In genomic region chr3:62229908-62230307, GRCh38 we compare ENCODE assay signal across 13 cellular contexts.
DNase-seq lines count a peak whose midpoint lies in the region; ATAC-seq, FAIRE-seq and TF ChIP-seq lines count a peak whose summit lies in the region.
"Had no signal": no experiment of that assay in that cellular context is flagged by ENCODE, and none has a peak within 500 bp of the region (broad histone marks: within the 10 kb centered on the region; RNA-seq: fewer than 3 reads in every experiment).

No MANE protein-coding gene starts in this region.

- no peak overlapping the region for H3K4me2 ChIP-seq in A549
- H3K4me2 ChIP-seq in OCI-LY7 (ENCODE audit: low read length) = no peak overlapping the region

- no peaks in the 10 kb centered on the region for H4K20me1 ChIP-seq in OCI-LY7 (ENCODE audit: insufficient read depth, low read length)

- POLR2A ChIA-PET in A549 (lab: Yijun Ruan, JAX) = no interaction called here
- POLR2A ChIA-PET in OCI-LY7 (lab: Charles Lee) = no interaction called here
- POLR2A ChIA-PET in activated CD4-positive, alpha-beta T cell treated with anti-CD3 and anti-CD28 coated beads, Interleukin-2, amount 10 ng/mL, durations not matched to agents 7 days and 5 days (lab: Charles Lee) = no interaction called here

- H3K9me3 Mint-ChIP-seq in activated CD4-positive, alpha-beta T cell treated with anti-CD3 and anti-CD28 coated beads, Interleukin-2, amount 10 ng/mL, durations not matched to agents 7 days and 5 days = no peaks in the 10 kb centered on the region
- H3K9me3 Mint-ChIP-seq: activated T-helper 1 cell treated with anti-CD3 and anti-CD28 coated beads, Interleukin-12 subunit alpha, Interleukin-12 subunit beta, Interleukin-2, Interleukin-4 antibody, amounts not matched to agents 30 ng/mL and 10 ng/mL and 1 ng/mL, durations not matched to agents 14 hours and 24 hours and 36 hours; memory B cell had no signal

- no peak for TF ChIP-seq EP300 in A549 (IDR thresholded peaks at IDR 0.05)

- no peaks in the 10 kb centered on the region for H3K4me1 ChIP-seq in A549
- H3K4me1 ChIP-seq in OCI-LY7 (ENCODE audit: insufficient read depth, low read length, poor library complexity, severe bottlenecking) = no peaks in the 10 kb centered on the region
- H3K4me1 ChIP-seq: SJCRH30, vagina had no signal

- CTCF ChIA-PET in A549 (lab: Yijun Ruan, JAX) (no interaction called here), OCI-LY7 (lab: Charles Lee; ENCODE audit: unreplicated experiment) (no interaction called here)
- CTCF ChIA-PET in activated CD4-positive, alpha-beta T cell treated with anti-CD3 and anti-CD28 coated beads, Interleukin-2, amount 10 ng/mL, durations not matched to agents 7 days and 5 days (lab: Charles Lee) = no interaction called here

- no peaks in the 10 kb centered on the region for H3K4me1 Mint-ChIP-seq in activated CD4-positive, alpha-beta T cell treated with anti-CD3 and anti-CD28 coated beads, Interleukin-2, amount 10 ng/mL, durations not matched to agents 7 days and 5 days
- H3K4me1 Mint-ChIP-seq: memory B cell had no signal

- H3K27ac Mint-ChIP-seq in activated CD4-positive, alpha-beta T cell treated with anti-CD3 and anti-CD28 coated beads, Interleukin-2, amount 10 ng/mL, durations not matched to agents 7 days and 5 days = no peak overlapping the region
- H3K27ac Mint-ChIP-seq: activated T-helper 1 cell treated with anti-CD3 and anti-CD28 coated beads, Interleukin-12 subunit alpha, Interleukin-12 subunit beta, Interleukin-2, Interleukin-4 antibody, amounts not matched to agents 30 ng/mL and 10 ng/mL and 1 ng/mL, durations not matched to agents 14 hours and 24 hours and 36 hours; memory B cell had no signal

- TF ChIP-seq RAD21 in A549 (conservative IDR thresholded peaks at IDR 0.05 in 1 of 2, IDR thresholded peaks at IDR 0.05 in 1 of 2) = no peak

- no peak for TF ChIP-seq CTCF in A549 (IDR thresholded peaks at IDR 0.05)
- TF ChIP-seq CTCF in GM12872 (IDR thresholded peaks at IDR 0.05; ENCODE audit: insufficient read depth, low read depth, low read length) = peak; percentile 43; the same call in 2 of the 3 replicates
- TF ChIP-seq CTCF in OCI-LY7 (conservative IDR thresholded peaks at IDR 0.05; ENCODE audit: low read length) = peak; percentile 51
- TF ChIP-seq CTCF in epithelial cell of proximal tubule (conservative IDR thresholded peaks at IDR 0.05; ENCODE audit: low read depth, low read length) = peak; percentile 48

- H3K36me3 ChIP-seq in OCI-LY7 (ENCODE audit: insufficient read depth, low read length) = no peaks in the 10 kb centered on the region
- H3K36me3 ChIP-seq: SJCRH30, vagina had no signal

- no peaks in the 10 kb centered on the region for H3K36me3 Mint-ChIP-seq in activated CD4-positive, alpha-beta T cell treated with anti-CD3 and anti-CD28 coated beads, Interleukin-2, amount 10 ng/mL, durations not matched to agents 7 days and 5 days (ENCODE audit: low read depth)
- H3K36me3 Mint-ChIP-seq: memory B cell had no signal

- peaks cover 6% of the 10 kb centered on the region for H3K27me3 Mint-ChIP-seq in activated CD4-positive, alpha-beta T cell treated with anti-CD3 and anti-CD28 coated beads, Interleukin-2, amount 10 ng/mL, durations not matched to agents 7 days and 5 days

- DNase-seq in A549 (ENCODE audit: low read depth in 1 of 2, low spot score in 1 of 2) = peak; percentile 10 to 18
- DNase-seq in OCI-LY7 (ENCODE audit: low spot score) = no peak
- DNase-seq in epithelial cell of proximal tubule (ENCODE audit: low read depth) = no peak
- DNase-seq in A172 (ENCODE audit: low spot score) = no peak
- no peak for DNase-seq in activated CD4-positive, alpha-beta T cell treated with anti-CD3 and anti-CD28 coated beads, Interleukin-2, amount 10 ng/mL, durations not matched to agents 7 days and 5 days
- no peak for DNase-seq in amniotic stem cell (lab: John Stamatoyannopoulos, UW)
- DNase-seq: stimulated activated CD4-positive, alpha-beta T cell treated with anti-CD3 and anti-CD28 coated beads, Interleukin-4, amount 100 ng/mL, for 1 hour had no signal

- no peak for FAIRE-seq in A549 (lab: Jason Lieb, UNC)

- H3K27ac ChIP-seq in A549 = no peak overlapping the region
- H3K27ac ChIP-seq in OCI-LY7 (ENCODE audit: low read depth, low read length, poor library complexity, severe bottlenecking) = no peak overlapping the region
- H3K27ac ChIP-seq: SJCRH30, vagina had no signal

- H3K9me3 ChIP-seq in A549 (no peaks in the 10 kb centered on the region), OCI-LY7 (ENCODE audit: low read length) (no peaks in the 10 kb centered on the region)
- H3K9me3 ChIP-seq: SJCRH30, vagina had no signal

- H3K79me2 ChIP-seq in OCI-LY7 (ENCODE audit: insufficient read depth, low read depth, low read length) = no peaks in the 10 kb centered on the region

- intact Hi-C loops in OCI-LY7 (cut with micrococcal nuclease; ENCODE audit: unreplicated experiment) = no loop called here

- no peak overlapping the region for H3K4me3 Mint-ChIP-seq in activated CD4-positive, alpha-beta T cell treated with anti-CD3 and anti-CD28 coated beads, Interleukin-2, amount 10 ng/mL, durations not matched to agents 7 days and 5 days
- H3K4me3 Mint-ChIP-seq: activated T-helper 1 cell treated with anti-CD3 and anti-CD28 coated beads, Interleukin-12 subunit alpha, Interleukin-12 subunit beta, Interleukin-2, Interleukin-4 antibody, amounts not matched to agents 30 ng/mL and 10 ng/mL and 1 ng/mL, durations not matched to agents 14 hours and 24 hours and 36 hours; memory B cell had no signal

- H3K4me3 ChIP-seq in A549 (no peak overlapping the region), OCI-LY7 (ENCODE audit: low read depth, low read length, poor library complexity, severe bottlenecking) (no peak overlapping the region), epithelial cell of proximal tubule (ENCODE audit: low read depth, low read length) (no peak overlapping the region)
- H3K4me3 ChIP-seq: SJCRH30, vagina had no signal

- no peaks in the 10 kb centered on the region for H3K9me2 ChIP-seq in OCI-LY7 (ENCODE audit: insufficient read depth, low read length)

- 0% methylated on average over 1 of the region's 1 CpG for WGBS in A549 (ENCODE audit: missing lambda C conversion rate)

- no TSS peak for BruUV-seq in OCI-LY7 (replicated peaks; lab: Mats Ljungman, UMichigan)

- H2AFZ ChIP-seq in OCI-LY7 (ENCODE audit: low read length) = no peak overlapping the region

- TF ChIP-seq POLR2A in A549 (IDR thresholded peaks at IDR 0.05; ENCODE audit: low read length) = no peak

- ATAC-seq in A549 (no peak), GM18517 (IDR thresholded peaks at IDR 0.05; ENCODE audit: unreplicated experiment) (no peak)

TF ChIP-seq in A549, 52 proteins besides CTCF, POLR2A, EP300 and RAD21:
- TF ChIP-seq SMC3 (IDR thresholded peaks at IDR 0.05) (no peak), POLR2AphosphoS2 (conservative IDR thresholded peaks at IDR 0.05; ENCODE audit: low read length) (no peak), EHF (CRISPR knock-in tag; IDR thresholded peaks at IDR 0.05) (no peak), CHD2 (IDR thresholded peaks at IDR 0.05; ENCODE audit: low read length, partially characterized antibody) (no peak), ELK1 (IDR thresholded peaks at IDR 0.05; ENCODE audit: low read depth, low read length) (no peak), KDM1A (IDR thresholded peaks at IDR 0.05; ENCODE audit: low read depth) (no peak), BHLHE40 (IDR thresholded peaks at IDR 0.05; ENCODE audit: low read depth, low read length) (no peak), ZC3H11A (IDR thresholded peaks at IDR 0.05) (no peak), HOXB13 (CRISPR knock-in tag; IDR thresholded peaks at IDR 0.05; ENCODE audit: low read depth) (no peak)

Comparison
In these comparisons a context has a peak if more than half of its experiments do, and no peak if none do; other contexts are left out.
1. DNase-seq: peak in A549 (2 of 2); none in OCI-LY7 (single experiment), epithelial cell of proximal tubule (single experiment), A172 (single experiment), activated CD4-positive, alpha-beta T cell treated with anti-CD3 and anti-CD28 coated beads, Interleukin-2, amount 10 ng/mL, durations not matched to agents 7 days and 5 days (single experiment) and amniotic stem cell (single experiment).